In genomic region chr2:238287702-238288649, GRCh38 we compare ENCODE assay signal across 8 cellular contexts. TPM values are rescaled to one million over a fixed set of nuclear protein-coding genes. Genes with fewer than 3 reads are reported as not detected.
DNase-seq lines count a peak whose midpoint lies in the region; ATAC-seq lines count a peak whose summit lies in the region.

TSS of gene PER2 (minus strand) at chr2:238288610. CDS start at chr2:238277936, 10,674 bp downstream.

- DNase-seq in COLO668 (lab: John Stamatoyannopoulos, UW; ENCODE audit: unreplicated experiment) (peak; percentile 89), RPMI8226 (peak; percentile 31), adipocyte (ENCODE audit: low read depth) (peak; percentile 88), left cardiac atrium (peak; percentile 64), trophoblast cell (peak; percentile 70 to 78), cortex of kidney (lab: John Stamatoyannopoulos, UW) (no peak)

- peak within 1 kb of the TSS; percentile 88 for H3K4me2 ChIP-seq in trophoblast cell (ENCODE audit: low read length)

- H2BK120ac ChIP-seq in trophoblast cell (ENCODE audit: insufficient read depth, low read length, poor library complexity): no peak within 1 kb of the TSS

- H3K79me1 ChIP-seq in trophoblast cell (ENCODE audit: low read length): peaks cover 5% of the 10 kb centered on the region

- no peak within 1 kb of the TSS for H2BK5ac ChIP-seq in trophoblast cell (ENCODE audit: low read depth, low read length, poor library complexity)

- H3K27me3 ChIP-seq in adipocyte (replicated peaks; ENCODE audit: control insufficient read depth, insufficient read depth, low read length): no peaks in the 10 kb centered on the region
- no peaks in the 10 kb centered on the region for H3K27me3 ChIP-seq in trophoblast cell (ENCODE audit: insufficient read depth, low read length)

- H3K79me2 ChIP-seq in trophoblast cell (ENCODE audit: control insufficient read depth, insufficient read depth, low read length, poor library complexity): peaks cover 2% of the 10 kb centered on the region

- peak within 1 kb of the TSS; percentile 11 for H3K27ac ChIP-seq in trophoblast cell (ENCODE audit: low read depth, low read length)

- H4K8ac ChIP-seq in trophoblast cell (ENCODE audit: low read depth, low read length): peak within 1 kb of the TSS; percentile 59

- peak within 1 kb of the TSS; percentile 38 for H2AFZ ChIP-seq in trophoblast cell (ENCODE audit: insufficient read depth, low read length, poor library complexity)

- H3K36me3 ChIP-seq in adipocyte (ENCODE audit: control insufficient read depth, insufficient read depth, low read length, severe bottlenecking) (no peaks in the 10 kb centered on the region), trophoblast cell (ENCODE audit: control insufficient read depth in 1 of 2, insufficient read depth in 2 of 2, low read length in 2 of 2) (no peaks in the 10 kb centered on the region)

- no peak within 1 kb of the TSS for H4K12ac ChIP-seq in trophoblast cell (ENCODE audit: low read depth, low read length)

- intact Hi-C loops in left cardiac atrium (cut with DNase I): no loop called here

- no peak within 1 kb of the TSS for H4K91ac ChIP-seq in trophoblast cell (ENCODE audit: low read depth, low read length)

- no CpG with 5 or more reads among the region's 65 CpGs for WGBS in trophoblast cell (ENCODE audit: extremely low coverage, insufficient coverage, insufficient read length)

- no peaks in the 10 kb centered on the region for H3K9me3 ChIP-seq in adipocyte (ENCODE audit: control insufficient read depth, low read length)
- H3K9me3 ChIP-seq in trophoblast cell (ENCODE audit: insufficient read depth, low read depth, low read length): peaks cover 3% of the 10 kb centered on the region

- no peak within 1 kb of the TSS for H3K23ac ChIP-seq in trophoblast cell (ENCODE audit: low read length)

- peaks cover 36% of the 10 kb centered on the region for H3K4me1 ChIP-seq in adipocyte (ENCODE audit: control insufficient read depth, insufficient read depth, low read length)
- H3K4me1 ChIP-seq in trophoblast cell (ENCODE audit: control insufficient read depth in 1 of 2, insufficient read depth in 2 of 2, low read length in 2 of 2): peaks cover 18 to 30% of the 10 kb centered on the region in 2 experiments

- no peak within 1 kb of the TSS for H3K4ac ChIP-seq in trophoblast cell (ENCODE audit: low read depth, low read length)

- H3K4me3 ChIP-seq in adipocyte (ENCODE audit: low read length) (peak within 1 kb of the TSS; percentile 90), trophoblast cell (ENCODE audit: low read depth, low read length) (peak within 1 kb of the TSS; percentile 77)

- peak within 1 kb of the TSS; percentile 44 for H3K18ac ChIP-seq in trophoblast cell (ENCODE audit: low read length)

- peak; percentile 34 for ATAC-seq in GM19043 (IDR thresholded peaks at IDR 0.05; ENCODE audit: low read depth, unreplicated experiment)
- peak; percentile 28 for ATAC-seq in HG03342 (IDR thresholded peaks at IDR 0.05; ENCODE audit: unreplicated experiment)
- peak; percentile 31 to 35 for ATAC-seq in left cardiac atrium

- no peak within 1 kb of the TSS for H2BK12ac ChIP-seq in trophoblast cell (ENCODE audit: low read length)

- H2AK5ac ChIP-seq in trophoblast cell (ENCODE audit: low read length): no peak within 1 kb of the TSS

- H3K14ac ChIP-seq in trophoblast cell (ENCODE audit: low read length): peak within 1 kb of the TSS; percentile 3

- H3K9ac ChIP-seq in adipocyte (ENCODE audit: low read length) (peak within 1 kb of the TSS; percentile 87), trophoblast cell (ENCODE audit: low read length) (peak within 1 kb of the TSS; percentile 50)

RNA-seq across cellular contexts. Expression of gene PER2, which starts in this region (rescaled TPM):
- 1 to 10 TPM; 6.4 to 8.1 TPM for total RNA-seq in left cardiac atrium
- 2.0 and 2.2 TPM in 2 replicates for polyA plus RNA-seq in trophoblast cell (2013)
